19 cellular contexts compared by ENCODE assay signal in the genomic region with DNA sequence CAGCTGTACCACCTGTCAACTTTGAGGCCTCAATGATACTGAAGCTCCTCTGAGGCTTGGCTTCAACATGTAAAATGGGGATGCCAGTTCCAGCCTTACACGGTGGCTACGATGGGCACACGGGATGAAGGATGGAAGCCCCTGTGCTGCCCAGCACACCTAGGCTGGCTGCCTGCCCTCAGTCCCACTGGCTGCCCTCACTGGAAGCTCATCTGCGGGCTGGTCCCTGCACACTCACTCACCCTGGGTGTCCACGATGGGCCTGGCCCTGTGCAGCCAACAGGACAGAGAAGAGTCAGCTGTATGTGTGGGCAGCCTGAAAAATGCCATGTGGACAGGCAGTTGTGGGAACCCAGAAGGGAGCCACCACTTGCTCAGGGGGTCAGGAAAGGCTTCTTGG. TPM values are rescaled to one million over a fixed set of nuclear protein-coding genes. Genes with fewer than 3 reads are reported as not detected.
A peak's percentile ranks its signal among the peaks of the same experiment; 100 is the strongest.
DNase-seq lines count a peak whose midpoint lies in the region; ATAC-seq and TF ChIP-seq lines count a peak whose summit lies in the region.
"Had no signal": no experiment of that assay in that cellular context is flagged by ENCODE, and none has a peak within 500 bp of the region (broad histone marks: within the 10 kb centered on the region; RNA-seq: fewer than 3 reads in every experiment).

No MANE protein-coding gene starts in this region.

- H2BK12ac ChIP-seq in H9 (ENCODE audit: insufficient read length, low read depth, low read length), result no peak overlapping the region

- peaks cover 8% of the 10 kb centered on the region for H3K23me2 ChIP-seq in H9 (ENCODE audit: insufficient read length, low read depth, low read length, poor library complexity, severe bottlenecking)

- H3K27me3 Mint-ChIP-seq in activated CD4-positive, alpha-beta T cell treated with anti-CD3 and anti-CD28 coated beads for 36 hours, result peaks cover 2% of the 10 kb centered on the region
- H3K27me3 Mint-ChIP-seq in H9 (ENCODE audit: low read depth), result peaks cover 22% of the 10 kb centered on the region
- peaks cover 27% of the 10 kb centered on the region for H3K27me3 Mint-ChIP-seq in brain
- H3K27me3 Mint-ChIP-seq in Calu3 (ENCODE audit: unreplicated experiment), result peaks cover 13% of the 10 kb centered on the region

- H3K4me2 ChIP-seq in H9 (ENCODE audit: insufficient read depth, insufficient read length, low read length), result no peak overlapping the region
- no peak overlapping the region for H3K4me2 ChIP-seq in neural cell (ENCODE audit: low read length)

- no peak overlapping the region for H4K5ac ChIP-seq in H9 (ENCODE audit: insufficient read length, low read depth, low read length)

- H3K14ac ChIP-seq in H9 (ENCODE audit: insufficient read depth, low read length), result no peak overlapping the region

- H2BK120ac ChIP-seq in H9 (ENCODE audit: low read depth, low read length, poor library complexity, severe bottlenecking), result no peak overlapping the region

- H3K27ac ChIP-seq in H9 (ENCODE audit: insufficient read length, low read depth, low read length) (no peak overlapping the region), neural cell (ENCODE audit: low read length) (no peak overlapping the region)
- H3K27ac ChIP-seq: esophagus squamous epithelium had no signal

- no peaks in the 10 kb centered on the region for H3K79me1 ChIP-seq in H9 (ENCODE audit: insufficient read depth, low read depth, low read length, poor library complexity, severe bottlenecking)

- H3K9me2 ChIP-seq in neural cell (ENCODE audit: insufficient read depth, low read length), result no peaks in the 10 kb centered on the region

- no peaks in the 10 kb centered on the region for H3F3A ChIP-seq in neural cell (ENCODE audit: insufficient read depth, low read length, poor library complexity, severe bottlenecking)

- no peak overlapping the region for H3K23ac ChIP-seq in H9 (ENCODE audit: insufficient read length, low read depth, low read length)

- peaks cover 6% of the 10 kb centered on the region for H3K4me1 ChIP-seq in H9 (ENCODE audit: insufficient read depth, low read length)

- no peak overlapping the region for H3K18ac ChIP-seq in H9 (ENCODE audit: insufficient read length, low read depth, low read length)

- TF ChIP-seq RAD21 in neural cell (conservative IDR thresholded peaks at IDR 0.05), result no peak

- H3K4ac ChIP-seq in H9 (ENCODE audit: low read depth, low read length), result no peak overlapping the region

- no peak overlapping the region for H3K27ac Mint-ChIP-seq in activated CD4-positive, alpha-beta T cell treated with anti-CD3 and anti-CD28 coated beads for 36 hours
- no peak overlapping the region; a peak in 1 of 7 replicates for H3K27ac Mint-ChIP-seq in H9
- peak overlapping the region; percentile 22 to 99 (median 53) for H3K27ac Mint-ChIP-seq in brain
- H3K27ac Mint-ChIP-seq in Calu3 (ENCODE audit: unreplicated experiment), result no peak overlapping the region

- no peak overlapping the region for H2BK15ac ChIP-seq in H9 (ENCODE audit: low read depth, low read length)

- no peak overlapping the region for H2AK5ac ChIP-seq in H9 (ENCODE audit: insufficient read length, low read length)

- H2AFZ ChIP-seq in H9 (ENCODE audit: low read length) (no peak overlapping the region), neural cell (ENCODE audit: low read depth, low read length) (no peak overlapping the region)

- H4K8ac ChIP-seq in H9 (replicated peaks; ENCODE audit: insufficient read length, low read depth, low read length), result no peak overlapping the region

- no peak overlapping the region for H3T11ph ChIP-seq in H9 (ENCODE audit: low read length)

- POLR2A ChIA-PET in activated CD4-positive, alpha-beta T cell treated with anti-CD3 and anti-CD28 coated beads for 36 hours (lab: Charles Lee), result interaction anchor here (0.7 kb wide), 1 partner anchor 556 kb away, joined by 10 read pairs; no protein-coding TSS in a partner anchor

- H3K9me3 ChIP-seq in H9 (ENCODE audit: control insufficient read depth, low read depth, low read length), result no peaks in the 10 kb centered on the region
- no peaks in the 10 kb centered on the region for H3K9me3 ChIP-seq in neural cell (ENCODE audit: low read length)
- H3K9me3 ChIP-seq: esophagus squamous epithelium, heart left ventricle had no signal

- H3K4me1 Mint-ChIP-seq in activated CD4-positive, alpha-beta T cell treated with anti-CD3 and anti-CD28 coated beads for 36 hours, result peaks cover 36% of the 10 kb centered on the region
- H3K4me1 Mint-ChIP-seq in H9 (peaks cover 20 to 29% of the 10 kb centered on the region in 2 experiments), brain (peaks cover 67% of the 10 kb centered on the region), Calu3 (ENCODE audit: low read depth, unreplicated experiment) (peaks cover 20% of the 10 kb centered on the region)

- TF ChIP-seq CTCF in H9 (conservative IDR thresholded peaks at IDR 0.05), result no peak
- no peak for TF ChIP-seq CTCF in brain (conservative IDR thresholded peaks at IDR 0.05)
- TF ChIP-seq CTCF in neural cell (IDR thresholded peaks at IDR 0.05; ENCODE audit: poor library complexity, severe bottlenecking), result no peak
- TF ChIP-seq CTCF in Calu3 (IDR thresholded peaks at IDR 0.05; ENCODE audit: unreplicated experiment), result no peak

- H3K9me3 Mint-ChIP-seq in activated CD4-positive, alpha-beta T cell treated with anti-CD3 and anti-CD28 coated beads for 36 hours (ENCODE audit: low read depth), result no peaks in the 10 kb centered on the region
- H3K9me3 Mint-ChIP-seq in H9 (no peaks in the 10 kb centered on the region; a peak in 1 of 5 replicates), brain (peaks cover 0 to 6% (median 0%) of the 10 kb centered on the region in 5 experiments), Calu3 (ENCODE audit: low read depth, unreplicated experiment) (no peaks in the 10 kb centered on the region)

- no CpG with 5 or more reads among the region's 5 CpGs for WGBS in H9 (ENCODE audit: extremely low coverage, insufficient read length, low lambda C conversion rate)

- no peak overlapping the region for H3K4me3 ChIP-seq in neural cell (ENCODE audit: low read length)
- H3K4me3 ChIP-seq: esophagus squamous epithelium had no signal

- peaks cover 8% of the 10 kb centered on the region for H3K36me3 Mint-ChIP-seq in activated CD4-positive, alpha-beta T cell treated with anti-CD3 and anti-CD28 coated beads for 36 hours (ENCODE audit: low read depth)
- H3K36me3 Mint-ChIP-seq in H9 (ENCODE audit: insufficient read depth in 1 of 3, low read depth in 3 of 3) (peaks cover 0 to 9% (median 6%) of the 10 kb centered on the region in 3 experiments; a peak in 5 of 7 replicates), brain (no peaks in the 10 kb centered on the region), Calu3 (ENCODE audit: insufficient read depth, unreplicated experiment) (peaks cover 53% of the 10 kb centered on the region)

- H4K20me1 ChIP-seq in H9 (ENCODE audit: control insufficient read depth, insufficient read depth, insufficient read length) (no peaks in the 10 kb centered on the region), neural cell (ENCODE audit: insufficient read depth) (peaks cover 8% of the 10 kb centered on the region)

- intact Hi-C loops in activated CD4-positive, alpha-beta T cell treated with anti-CD3 and anti-CD28 coated beads for 36 hours (cut with DNase I, micrococcal nuclease), result loop anchor here in 1 of 2 experiments (5.0 kb wide), 1 partner anchor 671 kb away; the partner anchor contains the start of gene PC
- intact Hi-C loops in Calu3 (cut with micrococcal nuclease; ENCODE audit: unreplicated experiment), result no loop called here

- H4K91ac ChIP-seq in H9 (ENCODE audit: insufficient read length, low read depth, low read length), result no peak overlapping the region

- H3K79me2 ChIP-seq in H9 (ENCODE audit: insufficient read depth, low read length), result peaks cover 1% of the 10 kb centered on the region; the same call in 1 of the 2 replicates
- H3K79me2 ChIP-seq in neural cell (replicated peaks; ENCODE audit: insufficient read depth, low read length), result peaks cover 36% of the 10 kb centered on the region

- no peak overlapping the region for H2BK20ac ChIP-seq in H9 (ENCODE audit: low read depth, low read length, poor library complexity, severe bottlenecking)

- CTCF ChIA-PET in activated CD4-positive, alpha-beta T cell treated with anti-CD3 and anti-CD28 coated beads for 36 hours (lab: Charles Lee), result interaction anchor here (0.6 to 1.2 kb wide), 3 partner anchors 26 to 225 kb away, joined by 3 to 4 read pairs (median 3); no protein-coding TSS in a partner anchor
- CTCF ChIA-PET in Calu3 (lab: Charles Lee), result no interaction called here

- H3K9ac ChIP-seq in H9 (ENCODE audit: extremely low read depth, insufficient read length, low read length), result no peak overlapping the region
- peak overlapping the region; percentile 9 for H3K9ac ChIP-seq in neural cell (ENCODE audit: low read length)

- ATAC-seq in activated CD4-positive, alpha-beta T cell treated with anti-CD3 and anti-CD28 coated beads for 36 hours, result no peak
- ATAC-seq: HCT116, heart left ventricle had no signal

- no TSS peak for BruUV-seq in Calu3 (replicated peaks; lab: Mats Ljungman, UMichigan)

- H2BK5ac ChIP-seq in H9 (ENCODE audit: insufficient read length, low read length), result no peak overlapping the region

- H3K27me3 ChIP-seq in H9 (ENCODE audit: insufficient read depth, low read length) (peaks cover 8% of the 10 kb centered on the region; the same call in 1 of the 2 replicates), neural cell (ENCODE audit: insufficient read depth, low read depth, low read length) (peaks cover 16% of the 10 kb centered on the region)

- H3K56ac ChIP-seq in H9 (ENCODE audit: insufficient read length, low read depth, low read length), result no peak overlapping the region

- TF ChIP-seq EP300 in neural cell (conservative IDR thresholded peaks at IDR 0.05; ENCODE audit: poor library complexity, severe bottlenecking), result no peak

- H3K4me3 Mint-ChIP-seq in activated CD4-positive, alpha-beta T cell treated with anti-CD3 and anti-CD28 coated beads for 36 hours, result peak overlapping the region; percentile 89
- H3K4me3 Mint-ChIP-seq in H9, result peak overlapping the region; percentile 17 to 19; a peak in 2 of 5 replicates
- peak overlapping the region; percentile 81 to 96 (median 93) for H3K4me3 Mint-ChIP-seq in brain
- no peak overlapping the region for H3K4me3 Mint-ChIP-seq in Calu3 (ENCODE audit: low read depth, unreplicated experiment)

- DNase-seq in activated CD4-positive, alpha-beta T cell treated with anti-CD3 and anti-CD28 coated beads for 36 hours, result no peak
- no peak for DNase-seq in activated CD4-positive, alpha-beta T cell treated with anti-CD3 and anti-CD28 coated beads, Interleukin-2, amount 50 U/mL, for 1 hour
- DNase-seq in H9 (no peak), NCI-H187 (lab: John Stamatoyannopoulos, UW) (no peak), NK-92 (lab: John Stamatoyannopoulos, UW; ENCODE audit: unreplicated experiment) (no peak), Calu3 (no peak)
- DNase-seq: activated CD4-positive, CD25-positive, alpha-beta regulatory T cell; esophagus squamous epithelium; heart left ventricle; midbrain; NCI-H2081 treated with DMSO at 0.1 percent for 48 hours; NCI-H526 treated with DMSO at 0.1 percent for 48 hours; small intestine; stimulated activated naive CD4-positive, alpha-beta T cell; trophoblast cell had no signal

- H3K36me3 ChIP-seq in neural cell (ENCODE audit: insufficient read depth, low read length), result no peaks in the 10 kb centered on the region

RNA-seq across cellular contexts. Expression of gene YIF1A, which starts 2.2 kb away (rescaled TPM):
- total RNA-seq in activated CD4-positive, alpha-beta T cell treated with anti-CD3 and anti-CD28 coated beads for 36 hours, result 10 to 100 TPM; 47.5 to 49.8 TPM
- total RNA-seq in H9 (2021) (64.3 and 71.6 TPM in 2 replicates), Calu3 (2022) (98.8 and 106 TPM in 2 replicates)
- polyA plus RNA-seq in brain (ENCODE audit: insufficient read depth, low read depth, low replicate concordance) (118 TPM), neural cell (40.3 and 51.2 TPM in 2 replicates)
- 19.8 and 21.9 TPM in 2 replicates for polyA minus RNA-seq in neural cell

RNA-seq across cellular contexts. Expression of gene TMEM151A, which starts 5.0 kb away (rescaled TPM):
- not detected for total RNA-seq in activated CD4-positive, alpha-beta T cell treated with anti-CD3 and anti-CD28 coated beads for 36 hours
- total RNA-seq in H9 (2021), result 1.2 and 1.4 TPM in 2 replicates
- 54.6 TPM for polyA plus RNA-seq in brain (ENCODE audit: insufficient read depth, low read depth, low replicate concordance)
- 5.3 and 8.4 TPM in 2 replicates for polyA plus RNA-seq in neural cell
- polyA minus RNA-seq in neural cell, result 6.3 and 7.3 TPM in 2 replicates
- 1.4 and 3.0 TPM in 2 replicates for total RNA-seq in Calu3 (2022)
- total RNA-seq: esophagus squamous epithelium had no signal
- polyA plus RNA-seq: keratinocyte had no signal

RNA-seq across cellular contexts. Expression of gene CNIH2, which starts 8.7 kb away (rescaled TPM):
- total RNA-seq in activated CD4-positive, alpha-beta T cell treated with anti-CD3 and anti-CD28 coated beads for 36 hours, result 1 to 10 TPM; 1.3 to 1.6 TPM
- total RNA-seq in H9 (2021), result 11.8 and 12.0 TPM in 2 replicates
- polyA plus RNA-seq in brain (ENCODE audit: insufficient read depth, low read depth, low replicate concordance), result 146 TPM
- polyA plus RNA-seq in neural cell, result 47.9 and 54.5 TPM in 2 replicates
- 63.8 and 84.4 TPM in 2 replicates for polyA minus RNA-seq in neural cell
- 2.9 and 3.5 TPM in 2 replicates for total RNA-seq in Calu3 (2022)

RNA-seq across cellular contexts. Expression of gene RAB1B, which starts 18.3 kb away (rescaled TPM):
- total RNA-seq in activated CD4-positive, alpha-beta T cell treated with anti-CD3 and anti-CD28 coated beads for 36 hours, result 100 to 1,000 TPM; 114 to 147 TPM
- total RNA-seq in H9 (2021), result 118 and 122 TPM in 2 replicates
- polyA plus RNA-seq in brain (ENCODE audit: insufficient read depth, low read depth, low replicate concordance), result 297 TPM
- 27.2 and 27.9 TPM in 2 replicates for polyA plus RNA-seq in neural cell
- 24.8 and 29.9 TPM in 2 replicates for polyA minus RNA-seq in neural cell
- 144 and 146 TPM in 2 replicates for total RNA-seq in Calu3 (2022)

RNA-seq across cellular contexts. Expression of gene KLC2, which starts 29.2 kb away (rescaled TPM):
- total RNA-seq in activated CD4-positive, alpha-beta T cell treated with anti-CD3 and anti-CD28 coated beads for 36 hours, result 10 to 100 TPM; 28.2 to 29.4 TPM
- total RNA-seq in H9 (2021), result 56.7 and 59.7 TPM in 2 replicates
- 122 TPM for polyA plus RNA-seq in brain (ENCODE audit: insufficient read depth, low read depth, low replicate concordance)
- polyA plus RNA-seq in neural cell, result 45.6 and 49.6 TPM in 2 replicates
- 60.3 and 76.2 TPM in 2 replicates for polyA minus RNA-seq in neural cell
- total RNA-seq in Calu3 (2022), result 41.7 and 46.7 TPM in 2 replicates

Comparison
In these comparisons a context has a peak if more than half of its experiments do, and no peak if none do; other contexts are left out.
1. H3K27ac Mint-ChIP-seq: peak in brain (5 of 5); none in activated CD4-positive, alpha-beta T cell treated with anti-CD3 and anti-CD28 coated beads for 36 hours (single experiment), H9 (0 of 3) and Calu3 (single experiment).